ENCODE assay signal across 22 cellular contexts in genomic region chr13:85013006-85013405, GRCh38.
"Had no signal": no experiment of that assay in that cellular context is flagged by ENCODE, and none has a peak within 500 bp of the region (broad histone marks: within the 10 kb centered on the region; RNA-seq: fewer than 3 reads in every experiment).

No MANE protein-coding gene starts in this region.

- H3K4me3 Mint-ChIP-seq: activated CD8-positive, alpha-beta T cell treated with anti-CD3 and anti-CD28 coated beads for 36 hours; activated naive CD4-positive, alpha-beta T cell treated with anti-CD3 and anti-CD28 coated beads, Interleukin-2, amount 10 ng/mL, durations not matched to agents 7 days and 5 days; activated naive CD8-positive, alpha-beta T cell treated with anti-CD3 and anti-CD28 coated beads for 36 hours; activated T-cell treated with anti-CD3 and anti-CD28 coated beads, Interleukin-2, amount 50 U/mL, for 72 hours; T-helper 17 cell had no signal

- H3K27ac ChIP-seq: PC-9, WERI-Rb-1 had no signal

- H3K36me3 ChIP-seq: MG63, WERI-Rb-1 had no signal

- H3K27me3 ChIP-seq: MG63 had no signal

- H3K4me1 Mint-ChIP-seq: activated naive CD4-positive, alpha-beta T cell treated with anti-CD3 and anti-CD28 coated beads, Interleukin-2, amount 10 ng/mL, durations not matched to agents 7 days and 5 days; activated naive CD8-positive, alpha-beta T cell treated with anti-CD3 and anti-CD28 coated beads for 36 hours; T-helper 17 cell had no signal

- H3K36me3 Mint-ChIP-seq: activated naive CD4-positive, alpha-beta T cell treated with anti-CD3 and anti-CD28 coated beads, Interleukin-2, amount 10 ng/mL, durations not matched to agents 7 days and 5 days; activated naive CD8-positive, alpha-beta T cell treated with anti-CD3 and anti-CD28 coated beads for 36 hours had no signal

- ATAC-seq: activated CD8-positive, alpha-beta T cell treated with anti-CD3 and anti-CD28 coated beads for 36 hours; activated T-cell treated with anti-CD3 and anti-CD28 coated beads, Interleukin-2, amount 50 U/mL, for 72 hours; T-helper 17 cell had no signal

- H3K27ac Mint-ChIP-seq: activated CD8-positive, alpha-beta T cell treated with anti-CD3 and anti-CD28 coated beads for 36 hours; activated naive CD4-positive, alpha-beta T cell treated with anti-CD3 and anti-CD28 coated beads, Interleukin-2, amount 10 ng/mL, durations not matched to agents 7 days and 5 days; activated naive CD8-positive, alpha-beta T cell treated with anti-CD3 and anti-CD28 coated beads for 36 hours; activated T-cell treated with anti-CD3 and anti-CD28 coated beads, Interleukin-2, amount 50 U/mL, for 72 hours; activated T-helper 2 cell treated with anti-CD3 and anti-CD28 coated beads, Interferon-gamma antibody, Interleukin-2, Interleukin-4, amounts not matched to agents 10 μg/mL and 5 μg/mL and 100 μg/mL, durations not matched to agents 14 hours and 24 hours and 36 hours; T-helper 17 cell had no signal

- H3K4me2 ChIP-seq: PC-9 had no signal

- H3K4me3 ChIP-seq: MG63, PC-9 had no signal

- DNase-seq: activated CD4-positive, alpha-beta T cell treated with anti-CD3 and anti-CD28 coated beads for 4 hours; activated CD8-positive, alpha-beta memory T cell treated with anti-CD3 and anti-CD28 coated beads, Interleukin-2, amount 50 U/mL, for 4 hours; activated CD8-positive, alpha-beta T cell treated with anti-CD3 and anti-CD28 coated beads for 36 hours; activated gamma-delta T cell treated with Interleukin-2 at 50 U/mL for 16 hours; activated naive CD4-positive, alpha-beta T cell treated with anti-CD3 and anti-CD28 coated beads, Interleukin-2, amount 10 ng/mL, durations not matched to agents 7 days and 5 days; activated naive CD8-positive, alpha-beta T cell treated with anti-CD3 and anti-CD28 coated beads for 36 hours; activated T-cell treated with anti-CD3 and anti-CD28 coated beads, Interleukin-2, amount 50 U/mL, for 72 hours; caudate nucleus; KBM-7; MG63; NCI-H1105; NCI-H1436; NCI-H1694 treated with DMSO at 0.1 percent for 48 hours; NCI-H2081; NCI-H446; NCI-H524; PC-9; SHP77 treated with DMSO at 0.1 percent for 48 hours; T-helper 17 cell; T-helper 9 cell; WERI-Rb-1 had no signal

- H3K27me3 Mint-ChIP-seq: activated CD8-positive, alpha-beta T cell treated with anti-CD3 and anti-CD28 coated beads for 36 hours; activated naive CD4-positive, alpha-beta T cell treated with anti-CD3 and anti-CD28 coated beads, Interleukin-2, amount 10 ng/mL, durations not matched to agents 7 days and 5 days; activated naive CD8-positive, alpha-beta T cell treated with anti-CD3 and anti-CD28 coated beads for 36 hours; T-helper 17 cell had no signal

- H3K9me3 Mint-ChIP-seq: activated CD8-positive, alpha-beta T cell treated with anti-CD3 and anti-CD28 coated beads for 36 hours; activated naive CD8-positive, alpha-beta T cell treated with anti-CD3 and anti-CD28 coated beads for 36 hours had no signal

- H2AFZ ChIP-seq: PC-9 had no signal
